Comparison of ENCODE assay signal across 2 cellular contexts in genomic region chr5:165086424-165086823, GRCh38.
TF ChIP-seq lines count a peak whose summit lies in the region.

No MANE protein-coding gene starts in this region.

TF ChIP-seq in GM12878, 131 proteins besides CTCF, POLR2A, EP300 and RAD21 (continued from another document and continues in another):
- TF ChIP-seq, protein P1, sequence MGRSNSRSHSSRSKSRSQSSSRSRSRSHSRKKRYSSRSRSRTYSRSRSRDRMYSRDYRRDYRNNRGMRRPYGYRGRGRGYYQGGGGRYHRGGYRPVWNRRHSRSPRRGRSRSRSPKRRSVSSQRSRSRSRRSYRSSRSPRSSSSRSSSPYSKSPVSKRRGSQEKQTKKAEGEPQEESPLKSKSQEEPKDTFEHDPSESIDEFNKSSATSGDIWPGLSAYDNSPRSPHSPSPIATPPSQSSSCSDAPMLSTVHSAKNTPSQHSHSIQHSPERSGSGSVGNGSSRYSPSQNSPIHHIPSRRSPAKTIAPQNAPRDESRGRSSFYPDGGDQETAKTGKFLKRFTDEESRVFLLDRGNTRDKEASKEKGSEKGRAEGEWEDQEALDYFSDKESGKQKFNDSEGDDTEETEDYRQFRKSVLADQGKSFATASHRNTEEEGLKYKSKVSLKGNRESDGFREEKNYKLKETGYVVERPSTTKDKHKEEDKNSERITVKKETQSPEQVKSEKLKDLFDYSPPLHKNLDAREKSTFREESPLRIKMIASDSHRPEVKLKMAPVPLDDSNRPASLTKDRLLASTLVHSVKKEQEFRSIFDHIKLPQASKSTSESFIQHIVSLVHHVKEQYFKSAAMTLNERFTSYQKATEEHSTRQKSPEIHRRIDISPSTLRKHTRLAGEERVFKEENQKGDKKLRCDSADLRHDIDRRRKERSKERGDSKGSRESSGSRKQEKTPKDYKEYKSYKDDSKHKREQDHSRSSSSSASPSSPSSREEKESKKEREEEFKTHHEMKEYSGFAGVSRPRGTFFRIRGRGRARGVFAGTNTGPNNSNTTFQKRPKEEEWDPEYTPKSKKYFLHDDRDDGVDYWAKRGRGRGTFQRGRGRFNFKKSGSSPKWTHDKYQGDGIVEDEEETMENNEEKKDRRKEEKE (IDR thresholded peaks at IDR 0.05) = no peak
- TF ChIP-seq E4F1 (IDR thresholded peaks at IDR 0.05; ENCODE audit: borderline replicate concordance, partially characterized antibody) (no peak), CEBPB (IDR thresholded peaks at IDR 0.05; ENCODE audit: borderline replicate concordance in 1 of 2, low read depth in 2 of 2, low read length in 2 of 2) (no peak), PBX3 (IDR thresholded peaks at IDR 0.05; ENCODE audit: insufficient replicate concordance, low read depth, low read length) (no peak), ZNF217 (IDR thresholded peaks at IDR 0.05) (no peak), KAT2A (conservative IDR thresholded peaks at IDR 0.05; ENCODE audit: control insufficient read depth, low read depth, low read length) (no peak), ZNF592 (IDR thresholded peaks at IDR 0.05) (no peak), SKIL (IDR thresholded peaks at IDR 0.05; ENCODE audit: low read depth, poor library complexity, severe bottlenecking) (no peak), BHLHE40 (IDR thresholded peaks at IDR 0.05; ENCODE audit: borderline replicate concordance in 1 of 2, low read depth in 2 of 2, low read length in 1 of 2) (no peak)

TF ChIP-seq in neural cell, 6 proteins besides CTCF, POLR2A, EP300 and RAD21 (continued from another document):
- TF ChIP-seq, protein P2, sequence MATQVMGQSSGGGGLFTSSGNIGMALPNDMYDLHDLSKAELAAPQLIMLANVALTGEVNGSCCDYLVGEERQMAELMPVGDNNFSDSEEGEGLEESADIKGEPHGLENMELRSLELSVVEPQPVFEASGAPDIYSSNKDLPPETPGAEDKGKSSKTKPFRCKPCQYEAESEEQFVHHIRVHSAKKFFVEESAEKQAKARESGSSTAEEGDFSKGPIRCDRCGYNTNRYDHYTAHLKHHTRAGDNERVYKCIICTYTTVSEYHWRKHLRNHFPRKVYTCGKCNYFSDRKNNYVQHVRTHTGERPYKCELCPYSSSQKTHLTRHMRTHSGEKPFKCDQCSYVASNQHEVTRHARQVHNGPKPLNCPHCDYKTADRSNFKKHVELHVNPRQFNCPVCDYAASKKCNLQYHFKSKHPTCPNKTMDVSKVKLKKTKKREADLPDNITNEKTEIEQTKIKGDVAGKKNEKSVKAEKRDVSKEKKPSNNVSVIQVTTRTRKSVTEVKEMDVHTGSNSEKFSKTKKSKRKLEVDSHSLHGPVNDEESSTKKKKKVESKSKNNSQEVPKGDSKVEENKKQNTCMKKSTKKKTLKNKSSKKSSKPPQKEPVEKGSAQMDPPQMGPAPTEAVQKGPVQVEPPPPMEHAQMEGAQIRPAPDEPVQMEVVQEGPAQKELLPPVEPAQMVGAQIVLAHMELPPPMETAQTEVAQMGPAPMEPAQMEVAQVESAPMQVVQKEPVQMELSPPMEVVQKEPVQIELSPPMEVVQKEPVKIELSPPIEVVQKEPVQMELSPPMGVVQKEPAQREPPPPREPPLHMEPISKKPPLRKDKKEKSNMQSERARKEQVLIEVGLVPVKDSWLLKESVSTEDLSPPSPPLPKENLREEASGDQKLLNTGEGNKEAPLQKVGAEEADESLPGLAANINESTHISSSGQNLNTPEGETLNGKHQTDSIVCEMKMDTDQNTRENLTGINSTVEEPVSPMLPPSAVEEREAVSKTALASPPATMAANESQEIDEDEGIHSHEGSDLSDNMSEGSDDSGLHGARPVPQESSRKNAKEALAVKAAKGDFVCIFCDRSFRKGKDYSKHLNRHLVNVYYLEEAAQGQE (IDR thresholded peaks at IDR 0.05; ENCODE audit: borderline replicate concordance) = no peak
